Comparison of ENCODE assay signal across 1 cellular context in genomic region chr10:104337985-104338735, GRCh38.
TF ChIP-seq lines count a peak whose summit lies in the region.

Gene ITPRIP (minus strand): TSS chr10:104338465. CDS start chr10:104316051, 22,414 bp downstream.

TF ChIP-seq in HepG2, 621 proteins besides CTCF, POLR2A, EP300 and RAD21 (continued from another document and continues in another):
- TF ChIP-seq TAF15 (IDR thresholded peaks at IDR 0.05; ENCODE audit: low read depth, low read length, poor library complexity, severe bottlenecking) (no peak), ZNF180 (CRISPR knock-in tag; IDR thresholded peaks at IDR 0.05; ENCODE audit: borderline replicate concordance, low read depth) (no peak), CHCHD3 (CRISPR knock-in tag; IDR thresholded peaks at IDR 0.05) (no peak), ZNF781 (CRISPR knock-in tag; IDR thresholded peaks at IDR 0.05; ENCODE audit: borderline replicate concordance, not compliant biosample characterization) (no peak), ZNF20 (CRISPR knock-in tag; IDR thresholded peaks at IDR 0.05) (no peak), SALL2 (CRISPR knock-in tag; IDR thresholded peaks at IDR 0.05) (peak; percentile 63; the same call in 1 of the 2 replicates), ZNF530 (CRISPR knock-in tag; IDR thresholded peaks at IDR 0.05; ENCODE audit: low read depth) (no peak), GATAD1 (CRISPR knock-in tag; IDR thresholded peaks at IDR 0.05) (no peak), REXO4 (CRISPR knock-in tag; IDR thresholded peaks at IDR 0.05; ENCODE audit: borderline replicate concordance) (no peak), TCF7 (IDR thresholded peaks at IDR 0.05; ENCODE audit: low read depth) (no peak), PPARG (CRISPR knock-in tag; conservative IDR thresholded peaks at IDR 0.05) (no peak), ZSCAN29 (CRISPR knock-in tag; conservative IDR thresholded peaks at IDR 0.05) (0 out of 2 replicates have a peak, but pooled peaks have one; percentile 19), NR2F1 (CRISPR knock-in tag; IDR thresholded peaks at IDR 0.05) (no peak), ZNF331 (CRISPR knock-in tag; IDR thresholded peaks at IDR 0.05) (no peak), ATF2 (CRISPR knock-in tag; IDR thresholded peaks at IDR 0.05) (0 out of 2 replicates have a peak, but pooled peaks have one; percentile 20), ZNF792 (CRISPR knock-in tag; IDR thresholded peaks at IDR 0.05) (0 out of 2 replicates have a peak, but pooled peaks have one; percentile 23), GZF1 (CRISPR knock-in tag; IDR thresholded peaks at IDR 0.05) (peak; percentile 43; the same call in 1 of the 2 replicates), KLF13 (CRISPR knock-in tag; IDR thresholded peaks at IDR 0.05) (no peak), CENPT (CRISPR knock-in tag; IDR thresholded peaks at IDR 0.05; ENCODE audit: low read depth) (no peak), MED13 (CRISPR knock-in tag; IDR thresholded peaks at IDR 0.05) (no peak), MLX (CRISPR knock-in tag; IDR thresholded peaks at IDR 0.05) (no peak), TERF1 (CRISPR knock-in tag; IDR thresholded peaks at IDR 0.05) (no peak), SMC3 (IDR thresholded peaks at IDR 0.05; ENCODE audit: low read length) (no peak), REL (CRISPR knock-in tag; conservative IDR thresholded peaks at IDR 0.05) (no peak), CERS6 (CRISPR knock-in tag; IDR thresholded peaks at IDR 0.05) (no peak), ZNF704 (CRISPR knock-in tag; IDR thresholded peaks at IDR 0.05; ENCODE audit: borderline replicate concordance) (no peak), IRF2 (CRISPR knock-in tag; IDR thresholded peaks at IDR 0.05) (peak; percentile 13; the same call in 1 of the 2 replicates), MTA3 (CRISPR knock-in tag; IDR thresholded peaks at IDR 0.05) (no peak), NR2F2 (IDR thresholded peaks at IDR 0.05; ENCODE audit: borderline replicate concordance, low read depth) (peak; percentile 32; the same call in 1 of the 2 replicates), BRD4 (CRISPR knock-in tag; IDR thresholded peaks at IDR 0.05) (no peak), HNF4G (IDR thresholded peaks at IDR 0.05; ENCODE audit: borderline replicate concordance, low read depth, low read length) (no peak), HNF4G (CRISPR knock-in tag; IDR thresholded peaks at IDR 0.05; ENCODE audit: borderline replicate concordance, low read depth) (no peak; the same call in 1 of the 2 replicates), STAT5B (CRISPR knock-in tag; IDR thresholded peaks at IDR 0.05) (no peak)
- TF ChIP-seq, protein P1, sequence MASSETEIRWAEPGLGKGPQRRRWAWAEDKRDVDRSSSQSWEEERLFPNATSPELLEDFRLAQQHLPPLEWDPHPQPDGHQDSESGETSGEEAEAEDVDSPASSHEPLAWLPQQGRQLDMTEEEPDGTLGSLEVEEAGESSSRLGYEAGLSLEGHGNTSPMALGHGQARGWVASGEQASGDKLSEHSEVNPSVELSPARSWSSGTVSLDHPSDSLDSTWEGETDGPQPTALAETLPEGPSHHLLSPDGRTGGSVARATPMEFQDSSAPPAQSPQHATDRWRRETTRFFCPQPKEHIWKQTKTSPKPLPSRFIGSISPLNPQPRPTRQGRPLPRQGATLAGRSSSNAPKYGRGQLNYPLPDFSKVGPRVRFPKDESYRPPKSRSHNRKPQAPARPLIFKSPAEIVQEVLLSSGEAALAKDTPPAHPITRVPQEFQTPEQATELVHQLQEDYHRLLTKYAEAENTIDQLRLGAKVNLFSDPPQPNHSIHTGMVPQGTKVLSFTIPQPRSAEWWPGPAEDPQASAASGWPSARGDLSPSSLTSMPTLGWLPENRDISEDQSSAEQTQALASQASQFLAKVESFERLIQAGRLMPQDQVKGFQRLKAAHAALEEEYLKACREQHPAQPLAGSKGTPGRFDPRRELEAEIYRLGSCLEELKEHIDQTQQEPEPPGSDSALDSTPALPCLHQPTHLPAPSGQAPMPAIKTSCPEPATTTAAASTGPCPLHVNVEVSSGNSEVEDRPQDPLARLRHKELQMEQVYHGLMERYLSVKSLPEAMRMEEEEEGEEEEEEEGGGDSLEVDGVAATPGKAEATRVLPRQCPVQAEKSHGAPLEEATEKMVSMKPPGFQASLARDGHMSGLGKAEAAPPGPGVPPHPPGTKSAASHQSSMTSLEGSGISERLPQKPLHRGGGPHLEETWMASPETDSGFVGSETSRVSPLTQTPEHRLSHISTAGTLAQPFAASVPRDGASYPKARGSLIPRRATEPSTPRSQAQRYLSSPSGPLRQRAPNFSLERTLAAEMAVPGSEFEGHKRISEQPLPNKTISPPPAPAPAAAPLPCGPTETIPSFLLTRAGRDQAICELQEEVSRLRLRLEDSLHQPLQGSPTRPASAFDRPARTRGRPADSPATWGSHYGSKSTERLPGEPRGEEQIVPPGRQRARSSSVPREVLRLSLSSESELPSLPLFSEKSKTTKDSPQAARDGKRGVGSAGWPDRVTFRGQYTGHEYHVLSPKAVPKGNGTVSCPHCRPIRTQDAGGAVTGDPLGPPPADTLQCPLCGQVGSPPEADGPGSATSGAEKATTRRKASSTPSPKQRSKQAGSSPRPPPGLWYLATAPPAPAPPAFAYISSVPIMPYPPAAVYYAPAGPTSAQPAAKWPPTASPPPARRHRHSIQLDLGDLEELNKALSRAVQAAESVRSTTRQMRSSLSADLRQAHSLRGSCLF (CRISPR knock-in tag; IDR thresholded peaks at IDR 0.05; ENCODE audit: borderline replicate concordance), result no peak
- TF ChIP-seq, protein P2, sequence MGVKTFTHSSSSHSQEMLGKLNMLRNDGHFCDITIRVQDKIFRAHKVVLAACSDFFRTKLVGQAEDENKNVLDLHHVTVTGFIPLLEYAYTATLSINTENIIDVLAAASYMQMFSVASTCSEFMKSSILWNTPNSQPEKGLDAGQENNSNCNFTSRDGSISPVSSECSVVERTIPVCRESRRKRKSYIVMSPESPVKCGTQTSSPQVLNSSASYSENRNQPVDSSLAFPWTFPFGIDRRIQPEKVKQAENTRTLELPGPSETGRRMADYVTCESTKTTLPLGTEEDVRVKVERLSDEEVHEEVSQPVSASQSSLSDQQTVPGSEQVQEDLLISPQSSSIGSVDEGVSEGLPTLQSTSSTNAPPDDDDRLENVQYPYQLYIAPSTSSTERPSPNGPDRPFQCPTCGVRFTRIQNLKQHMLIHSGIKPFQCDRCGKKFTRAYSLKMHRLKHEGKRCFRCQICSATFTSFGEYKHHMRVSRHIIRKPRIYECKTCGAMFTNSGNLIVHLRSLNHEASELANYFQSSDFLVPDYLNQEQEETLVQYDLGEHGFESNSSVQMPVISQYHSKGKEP (CRISPR knock-in tag; IDR thresholded peaks at IDR 0.05), result no peak
- TF ChIP-seq, protein P3, sequence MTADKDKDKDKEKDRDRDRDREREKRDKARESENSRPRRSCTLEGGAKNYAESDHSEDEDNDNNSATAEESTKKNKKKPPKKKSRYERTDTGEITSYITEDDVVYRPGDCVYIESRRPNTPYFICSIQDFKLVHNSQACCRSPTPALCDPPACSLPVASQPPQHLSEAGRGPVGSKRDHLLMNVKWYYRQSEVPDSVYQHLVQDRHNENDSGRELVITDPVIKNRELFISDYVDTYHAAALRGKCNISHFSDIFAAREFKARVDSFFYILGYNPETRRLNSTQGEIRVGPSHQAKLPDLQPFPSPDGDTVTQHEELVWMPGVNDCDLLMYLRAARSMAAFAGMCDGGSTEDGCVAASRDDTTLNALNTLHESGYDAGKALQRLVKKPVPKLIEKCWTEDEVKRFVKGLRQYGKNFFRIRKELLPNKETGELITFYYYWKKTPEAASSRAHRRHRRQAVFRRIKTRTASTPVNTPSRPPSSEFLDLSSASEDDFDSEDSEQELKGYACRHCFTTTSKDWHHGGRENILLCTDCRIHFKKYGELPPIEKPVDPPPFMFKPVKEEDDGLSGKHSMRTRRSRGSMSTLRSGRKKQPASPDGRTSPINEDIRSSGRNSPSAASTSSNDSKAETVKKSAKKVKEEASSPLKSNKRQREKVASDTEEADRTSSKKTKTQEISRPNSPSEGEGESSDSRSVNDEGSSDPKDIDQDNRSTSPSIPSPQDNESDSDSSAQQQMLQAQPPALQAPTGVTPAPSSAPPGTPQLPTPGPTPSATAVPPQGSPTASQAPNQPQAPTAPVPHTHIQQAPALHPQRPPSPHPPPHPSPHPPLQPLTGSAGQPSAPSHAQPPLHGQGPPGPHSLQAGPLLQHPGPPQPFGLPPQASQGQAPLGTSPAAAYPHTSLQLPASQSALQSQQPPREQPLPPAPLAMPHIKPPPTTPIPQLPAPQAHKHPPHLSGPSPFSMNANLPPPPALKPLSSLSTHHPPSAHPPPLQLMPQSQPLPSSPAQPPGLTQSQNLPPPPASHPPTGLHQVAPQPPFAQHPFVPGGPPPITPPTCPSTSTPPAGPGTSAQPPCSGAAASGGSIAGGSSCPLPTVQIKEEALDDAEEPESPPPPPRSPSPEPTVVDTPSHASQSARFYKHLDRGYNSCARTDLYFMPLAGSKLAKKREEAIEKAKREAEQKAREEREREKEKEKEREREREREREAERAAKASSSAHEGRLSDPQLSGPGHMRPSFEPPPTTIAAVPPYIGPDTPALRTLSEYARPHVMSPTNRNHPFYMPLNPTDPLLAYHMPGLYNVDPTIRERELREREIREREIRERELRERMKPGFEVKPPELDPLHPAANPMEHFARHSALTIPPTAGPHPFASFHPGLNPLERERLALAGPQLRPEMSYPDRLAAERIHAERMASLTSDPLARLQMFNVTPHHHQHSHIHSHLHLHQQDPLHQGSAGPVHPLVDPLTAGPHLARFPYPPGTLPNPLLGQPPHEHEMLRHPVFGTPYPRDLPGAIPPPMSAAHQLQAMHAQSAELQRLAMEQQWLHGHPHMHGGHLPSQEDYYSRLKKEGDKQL (CRISPR knock-in tag; IDR thresholded peaks at IDR 0.05; ENCODE audit: low read depth), result no peak
- TF ChIP-seq, protein P4, sequence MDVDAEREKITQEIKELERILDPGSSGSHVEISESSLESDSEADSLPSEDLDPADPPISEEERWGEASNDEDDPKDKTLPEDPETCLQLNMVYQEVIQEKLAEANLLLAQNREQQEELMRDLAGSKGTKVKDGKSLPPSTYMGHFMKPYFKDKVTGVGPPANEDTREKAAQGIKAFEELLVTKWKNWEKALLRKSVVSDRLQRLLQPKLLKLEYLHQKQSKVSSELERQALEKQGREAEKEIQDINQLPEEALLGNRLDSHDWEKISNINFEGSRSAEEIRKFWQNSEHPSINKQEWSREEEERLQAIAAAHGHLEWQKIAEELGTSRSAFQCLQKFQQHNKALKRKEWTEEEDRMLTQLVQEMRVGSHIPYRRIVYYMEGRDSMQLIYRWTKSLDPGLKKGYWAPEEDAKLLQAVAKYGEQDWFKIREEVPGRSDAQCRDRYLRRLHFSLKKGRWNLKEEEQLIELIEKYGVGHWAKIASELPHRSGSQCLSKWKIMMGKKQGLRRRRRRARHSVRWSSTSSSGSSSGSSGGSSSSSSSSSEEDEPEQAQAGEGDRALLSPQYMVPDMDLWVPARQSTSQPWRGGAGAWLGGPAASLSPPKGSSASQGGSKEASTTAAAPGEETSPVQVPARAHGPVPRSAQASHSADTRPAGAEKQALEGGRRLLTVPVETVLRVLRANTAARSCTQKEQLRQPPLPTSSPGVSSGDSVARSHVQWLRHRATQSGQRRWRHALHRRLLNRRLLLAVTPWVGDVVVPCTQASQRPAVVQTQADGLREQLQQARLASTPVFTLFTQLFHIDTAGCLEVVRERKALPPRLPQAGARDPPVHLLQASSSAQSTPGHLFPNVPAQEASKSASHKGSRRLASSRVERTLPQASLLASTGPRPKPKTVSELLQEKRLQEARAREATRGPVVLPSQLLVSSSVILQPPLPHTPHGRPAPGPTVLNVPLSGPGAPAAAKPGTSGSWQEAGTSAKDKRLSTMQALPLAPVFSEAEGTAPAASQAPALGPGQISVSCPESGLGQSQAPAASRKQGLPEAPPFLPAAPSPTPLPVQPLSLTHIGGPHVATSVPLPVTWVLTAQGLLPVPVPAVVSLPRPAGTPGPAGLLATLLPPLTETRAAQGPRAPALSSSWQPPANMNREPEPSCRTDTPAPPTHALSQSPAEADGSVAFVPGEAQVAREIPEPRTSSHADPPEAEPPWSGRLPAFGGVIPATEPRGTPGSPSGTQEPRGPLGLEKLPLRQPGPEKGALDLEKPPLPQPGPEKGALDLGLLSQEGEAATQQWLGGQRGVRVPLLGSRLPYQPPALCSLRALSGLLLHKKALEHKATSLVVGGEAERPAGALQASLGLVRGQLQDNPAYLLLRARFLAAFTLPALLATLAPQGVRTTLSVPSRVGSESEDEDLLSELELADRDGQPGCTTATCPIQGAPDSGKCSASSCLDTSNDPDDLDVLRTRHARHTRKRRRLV (CRISPR knock-in tag; IDR thresholded peaks at IDR 0.05), result no peak
